Comparison of ENCODE assay signal across 24 cellular contexts in genomic region chr17:43803758-43804157, GRCh38. TPM values are rescaled to one million over a fixed set of nuclear protein-coding genes. Genes with fewer than 3 reads are reported as not detected.
A peak's percentile ranks its signal among the peaks of the same experiment; 100 is the strongest.
DNase-seq lines count a peak whose midpoint lies in the region; TF ChIP-seq lines count a peak whose summit lies in the region.
"Had no signal": no experiment of that assay in that cellular context is flagged by ENCODE, and none has a peak within 500 bp of the region (broad histone marks: within the 10 kb centered on the region; RNA-seq: fewer than 3 reads in every experiment).

No MANE protein-coding gene starts in this region.

- H3K4me3 ChIP-seq in GM23248 = no peak overlapping the region
- H3K4me3 ChIP-seq: upper lobe of left lung had no signal

- H4K20me1 ChIP-seq in GM23248 (ENCODE audit: insufficient read depth) = no peaks in the 10 kb centered on the region

- no peaks in the 10 kb centered on the region for H3K9me3 ChIP-seq in GM23248 (ENCODE audit: low read depth)
- H3K9me3 ChIP-seq: SK-N-SH, upper lobe of left lung had no signal

- DNase-seq in GM23248 (peak; percentile 27), RPMI7951 (ENCODE audit: low read depth) (peak; percentile 57), glomerular visceral epithelial cell (ENCODE audit: extremely low spot score) (peak; percentile 26), nephron progenitor cell (peak; percentile 23), NCI-H345 (lab: John Stamatoyannopoulos, UW) (no peak), midbrain (lab: John Stamatoyannopoulos, UW) (no peak), hypothalamus (lab: John Stamatoyannopoulos, UW) (no peak), RPMI8226 (no peak)
- DNase-seq: activated CD4-positive, CD25-positive, alpha-beta regulatory T cell treated with anti-CD3 and anti-CD28 coated beads, Interleukin-2, amount 50 U/mL, for 72 hours; activated naive CD4-positive, alpha-beta T cell; activated T-cell treated with anti-CD3 and anti-CD28 coated beads, Interleukin-2, amount 50 U/mL, for 24 hours; amniotic stem cell; CD8-positive, alpha-beta memory T cell; NCI-H1436; NCI-H226; NK-92 treated with Interleukin-12 subunit alpha and Interleukin-12 subunit beta, amount 100 ng/mL, for 24 hours; nucleus accumbens; SK-N-SH; T-helper 9 cell; upper lobe of left lung had no signal

- peaks cover 6% of the 10 kb centered on the region; the same call in 1 of the 2 replicates for H3K36me3 ChIP-seq in GM23248 (ENCODE audit: low read depth)

- no peaks in the 10 kb centered on the region for H3K27me3 ChIP-seq in GM23248 (replicated peaks; ENCODE audit: insufficient read depth)
- H3K27me3 ChIP-seq: upper lobe of left lung had no signal

- H3K27ac Mint-ChIP-seq in nephron progenitor cell = no peak overlapping the region
- H3K27ac Mint-ChIP-seq: activated T-cell treated with anti-CD3 and anti-CD28 coated beads, Interleukin-2, amount 50 U/mL, for 24 hours had no signal

- H3F3A ChIP-seq in GM23248 (ENCODE audit: insufficient read depth) = peaks cover 19% of the 10 kb centered on the region

- no peak for TF ChIP-seq CTCF in nephron progenitor cell (IDR thresholded peaks at IDR 0.05)

- no peaks in the 10 kb centered on the region for H3K79me2 ChIP-seq in GM23248 (ENCODE audit: insufficient read depth)

- H2AFZ ChIP-seq in GM23248 = no peak overlapping the region

- no peak overlapping the region for H3K4me3 Mint-ChIP-seq in nephron progenitor cell
- H3K4me3 Mint-ChIP-seq: activated T-cell treated with anti-CD3 and anti-CD28 coated beads, Interleukin-2, amount 50 U/mL, for 24 hours; CD8-positive, alpha-beta memory T cell had no signal

- peaks cover 47% of the 10 kb centered on the region for H3K36me3 Mint-ChIP-seq in nephron progenitor cell (ENCODE audit: low read depth)

- WGBS in GM23248 (ENCODE audit: low coverage in 1 of 2, low lambda C conversion rate in 2 of 2, missing lambda C conversion rate in 2 of 2), 2 experiments = 69 to 70% methylated on average over 4 of the region's 4 CpGs

- H3K4me2 ChIP-seq in GM23248 (ENCODE audit: unreplicated experiment) = no peak overlapping the region
- H3K4me2 ChIP-seq: SK-N-SH had no signal

- peaks cover 20% of the 10 kb centered on the region for H3K9me3 Mint-ChIP-seq in nephron progenitor cell
- H3K9me3 Mint-ChIP-seq: activated T-cell treated with anti-CD3 and anti-CD28 coated beads, Interleukin-2, amount 50 U/mL, for 24 hours had no signal

- H3K4me1 Mint-ChIP-seq in nephron progenitor cell = peaks cover 14% of the 10 kb centered on the region
- H3K4me1 Mint-ChIP-seq: CD8-positive, alpha-beta memory T cell had no signal

- no peak overlapping the region for H3K9ac ChIP-seq in GM23248
- H3K9ac ChIP-seq: SK-N-SH had no signal

- in situ Hi-C loops in GM23248 (cut with MboI) = no loop called here

- no peak overlapping the region for H3K27ac ChIP-seq in GM23248
- H3K27ac ChIP-seq: upper lobe of left lung had no signal

- peaks cover 7% of the 10 kb centered on the region; the same call in 1 of the 2 replicates for H3K4me1 ChIP-seq in GM23248 (ENCODE audit: insufficient read depth)
- H3K4me1 ChIP-seq: upper lobe of left lung had no signal

- H3K9me2 ChIP-seq in GM23248 (ENCODE audit: insufficient read depth) = no peaks in the 10 kb centered on the region
- H3K9me2 ChIP-seq: SK-N-SH had no signal

- peaks cover 10% of the 10 kb centered on the region for H3K27me3 Mint-ChIP-seq in nephron progenitor cell (ENCODE audit: low read depth, poor library complexity)

RNA-seq across cellular contexts. Expression of gene CFAP97D1, which starts 23.5 kb away (rescaled TPM):
- not detected in 2 replicates for total RNA-seq in GM23248 (2014; rRNA removed; shearing (Covaris generic))
- not detected in 2 replicates for polyA plus RNA-seq in GM23248 (2016; fragmentation: Nextera tagmentation; extraction: Ambion mirVana)
- not detected in 2 replicates for total RNA-seq in RPMI7951 (2014; rRNA removed; shearing (Covaris generic))
- total RNA-seq: cardiac septum; CD8-positive, alpha-beta memory T cell; glomerular endothelial cell had no signal
- polyA plus RNA-seq: CD8-positive, alpha-beta memory T cell had no signal

RNA-seq across cellular contexts. Expression of gene DUSP3, which starts 25.0 kb away (rescaled TPM):
- 24.9 and 26.3 TPM in 2 replicates for total RNA-seq in GM23248 (2014; rRNA removed; shearing (Covaris generic))
- 23.1 and 23.9 TPM in 2 replicates for polyA plus RNA-seq in GM23248 (2016; fragmentation: Nextera tagmentation; extraction: Ambion mirVana)
- 32.3 and 32.4 TPM in 2 replicates for total RNA-seq in RPMI7951 (2014; rRNA removed; shearing (Covaris generic))

RNA-seq across cellular contexts. Expression of gene MPP3, which starts 29.2 kb away (rescaled TPM):
- 6.3 and 11.1 TPM in 2 replicates for total RNA-seq in GM23248 (2014; rRNA removed; shearing (Covaris generic))
- 4.8 and 6.6 TPM in 2 replicates for polyA plus RNA-seq in GM23248 (2016; fragmentation: Nextera tagmentation; extraction: Ambion mirVana)
- 4.9 and 6.1 TPM in 2 replicates for total RNA-seq in RPMI7951 (2014; rRNA removed; shearing (Covaris generic))
- polyA plus RNA-seq: CD8-positive, alpha-beta memory T cell had no signal

RNA-seq across cellular contexts. Expression of gene CD300LG, which starts 43.2 kb away (rescaled TPM):
- not detected in 2 replicates for total RNA-seq in GM23248 (2014; rRNA removed; shearing (Covaris generic))
- polyA plus RNA-seq in GM23248 (2016; fragmentation: Nextera tagmentation; extraction: Ambion mirVana) = not detected in 2 replicates
- not detected in 2 replicates for total RNA-seq in RPMI7951 (2014; rRNA removed; shearing (Covaris generic))
- total RNA-seq: CD8-positive, alpha-beta memory T cell; glomerular endothelial cell; renal cortical epithelial cell had no signal
- polyA plus RNA-seq: CD8-positive, alpha-beta memory T cell; SK-N-SH had no signal

RNA-seq across cellular contexts. Expression of gene SOST, which starts 45.2 kb away (rescaled TPM):
- total RNA-seq in GM23248 (2014; rRNA removed; shearing (Covaris generic)) = not detected in 2 replicates
- not detected in 2 replicates for polyA plus RNA-seq in GM23248 (2016; fragmentation: Nextera tagmentation; extraction: Ambion mirVana)
- not detected in 2 replicates for total RNA-seq in RPMI7951 (2014; rRNA removed; shearing (Covaris generic))
- total RNA-seq: CD8-positive, alpha-beta memory T cell; glomerular endothelial cell; renal cortical epithelial cell; upper lobe of left lung had no signal
- polyA plus RNA-seq: CD8-positive, alpha-beta memory T cell; esophagus; SK-N-SH had no signal

Comparison
In these comparisons a context has a peak if more than half of its experiments do, and no peak if none do; other contexts are left out.
1. DNase-seq: peak in GM23248 (single experiment), RPMI7951 (single experiment), glomerular visceral epithelial cell (single experiment) and nephron progenitor cell (single experiment); none in NCI-H345 (single experiment), midbrain (single experiment), hypothalamus (0 of 51) and RPMI8226 (single experiment).